In the genomic region with DNA sequence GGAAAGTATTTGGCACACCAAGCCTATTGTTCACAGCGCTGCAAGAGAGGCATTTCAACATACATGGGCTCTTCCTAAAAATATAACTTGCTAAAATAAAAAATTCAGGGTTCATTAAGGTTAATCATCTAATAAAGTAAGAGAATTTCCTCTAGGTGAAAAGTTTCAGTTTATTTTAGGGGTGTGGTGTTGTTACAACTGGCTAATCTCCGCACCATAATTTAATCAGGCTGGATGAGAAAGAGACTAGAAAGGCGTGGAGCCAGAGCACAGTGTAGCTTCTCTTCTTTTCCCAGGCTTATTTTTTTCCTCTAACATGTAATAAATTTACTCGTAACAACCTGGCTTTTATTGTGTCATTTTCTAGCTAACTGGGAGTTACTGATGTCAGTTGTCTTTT, we compare ENCODE assay signal across 1 cellular context.
TF ChIP-seq lines count a peak whose summit lies in the region.

No MANE protein-coding gene starts in this region.

TF ChIP-seq in endothelial cell of umbilical vein, 7 proteins besides CTCF, POLR2A, EP300 and RAD21:
- TF ChIP-seq, protein P1, sequence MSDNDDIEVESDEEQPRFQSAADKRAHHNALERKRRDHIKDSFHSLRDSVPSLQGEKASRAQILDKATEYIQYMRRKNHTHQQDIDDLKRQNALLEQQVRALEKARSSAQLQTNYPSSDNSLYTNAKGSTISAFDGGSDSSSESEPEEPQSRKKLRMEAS (IDR thresholded peaks at IDR 0.05; ENCODE audit: insufficient read depth, insufficient read length) = no peak
- no peak for TF ChIP-seq POLR2AphosphoS5 (IDR thresholded peaks at IDR 0.05; ENCODE audit: insufficient read depth, low read depth, low read length)
- no peak for TF ChIP-seq MYC (IDR thresholded peaks at IDR 0.05; ENCODE audit: low read depth, low read length)
- TF ChIP-seq EZH2 (IDR thresholded peaks at IDR 0.05; ENCODE audit: borderline replicate concordance, low read depth, low read length, severe bottlenecking) = no peak
- TF ChIP-seq FOS (IDR thresholded peaks at IDR 0.05; ENCODE audit: borderline replicate concordance, insufficient read depth, low read length) = no peak
- no peak for TF ChIP-seq GATA2 (IDR thresholded peaks at IDR 0.05; ENCODE audit: insufficient read depth, insufficient read length, low read depth, low read length)
- TF ChIP-seq JUN (IDR thresholded peaks at IDR 0.05; ENCODE audit: borderline replicate concordance, insufficient read depth, insufficient read length, low read depth) = no peak
